In the genomic region with DNA sequence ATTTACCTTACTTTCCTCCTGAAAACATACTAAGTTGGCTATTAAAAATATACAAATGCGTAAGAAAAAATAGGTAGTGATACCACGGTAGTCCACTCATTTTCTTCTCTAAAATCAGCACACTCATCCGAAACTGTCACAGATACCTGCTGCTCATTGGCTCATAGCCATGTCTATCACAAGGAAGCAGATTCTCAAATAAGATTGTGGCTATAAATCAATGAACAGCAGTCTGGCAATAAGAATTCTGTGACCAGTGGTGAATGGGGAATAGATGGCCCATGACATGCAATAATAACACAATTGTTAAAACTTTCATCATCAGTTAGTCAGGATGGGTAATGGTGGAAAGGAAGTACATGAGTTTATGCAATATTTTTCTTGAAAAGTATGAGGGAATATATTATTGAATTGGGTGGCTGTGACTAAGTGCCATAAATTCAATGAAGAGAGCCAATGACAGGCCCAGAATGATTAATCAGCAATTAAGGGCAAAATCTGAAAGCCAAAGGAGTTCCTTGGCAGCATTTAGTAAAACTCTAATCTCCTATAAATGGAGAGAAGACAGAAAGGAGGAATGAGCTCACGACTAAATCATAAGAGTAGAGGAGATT, we compare ENCODE assay signal across 23 cellular contexts.
A peak's percentile ranks its signal among the peaks of the same experiment; 100 is the strongest.
DNase-seq lines count a peak whose midpoint lies in the region; ATAC-seq and TF ChIP-seq lines count a peak whose summit lies in the region.
"Had no signal": no experiment of that assay in that cellular context is flagged by ENCODE, and none has a peak within 500 bp of the region (broad histone marks: within the 10 kb centered on the region; RNA-seq: fewer than 3 reads in every experiment).

No MANE protein-coding gene starts in this region.

- DNase-seq in mammary epithelial cell (peak; percentile 53), breast epithelium (ENCODE audit: low spot score in 2 of 2) (no peak), SK-N-SH (no peak), fibroblast of mammary gland (ENCODE audit: low read depth) (peak; percentile 81), CD14-positive monocyte (ENCODE audit: low spot score) (no peak)
- DNase-seq in stimulated activated naive B cell treated with anti-CD40 and anti-IgM and Interleukin-4, amounts not matched to agents 10 μg/mL and 1 μg/mL and 100 μg/mL, for 72 hours: no peak
- DNase-seq: activated CD4-positive, alpha-beta T cell treated with anti-CD3 and anti-CD28 coated beads, Interleukin-2, amount 50 U/mL, for 48 hours; amniotic stem cell; central memory CD4-positive, alpha-beta T cell; effector memory CD4-positive, alpha-beta T cell; GDM1; hippocampal formation; NCI-H1417 treated with DMSO at 0.1 percent for 48 hours; NCI-H526; Right ventricle myocardium superior; stimulated activated naive CD8-positive, alpha-beta T cell treated with anti-CD3 and anti-CD28 coated beads, Interleukin-15, Interleukin-2, amounts not matched to agents 100 U/mL and 50 U/mL, for 24 hours; trophoblast cell; WERI-Rb-1 had no signal

- no peaks in the 10 kb centered on the region for H3K36me3 Mint-ChIP-seq in CD14-positive monocyte
- H3K36me3 Mint-ChIP-seq in stimulated activated naive B cell treated with anti-CD40 and anti-IgM and Interleukin-4, amounts not matched to agents 10 μg/mL and 1 μg/mL and 100 μg/mL, for 72 hours: no peaks in the 10 kb centered on the region

- H3K9ac ChIP-seq in mammary epithelial cell (ENCODE audit: insufficient read depth, low read length): no peak overlapping the region
- H3K9ac ChIP-seq in SK-N-SH: no peak overlapping the region
- H3K9ac ChIP-seq: BLaER1 treated with 17β-estradiol and CSF1 and Interleukin-3, amounts not matched to agents 10 nM and 100 nM had no signal

- H4K20me1 ChIP-seq in mammary epithelial cell (ENCODE audit: insufficient read depth, low read length): no peaks in the 10 kb centered on the region
- no peaks in the 10 kb centered on the region for H4K20me1 ChIP-seq in SK-N-SH (ENCODE audit: insufficient read depth)
- H4K20me1 ChIP-seq: BLaER1 treated with 17β-estradiol and CSF1 and Interleukin-3, amounts not matched to agents 10 nM and 100 nM had no signal

- H3F3A ChIP-seq in SK-N-SH (replicated peaks; ENCODE audit: insufficient read depth): no peaks in the 10 kb centered on the region

- 0 out of 4 replicates have a peak, but pooled peaks of 1 of the 2 experiments have one; percentile 34 for TF ChIP-seq EP300 in SK-N-SH (IDR thresholded peaks at IDR 0.05; ENCODE audit: borderline replicate concordance in 1 of 2, low read depth in 1 of 2, low read length in 1 of 2)

- dilution Hi-C loops in mammary epithelial cell (cut with HindIII; ENCODE audit: low sequenced_read_pairs): no loop called here

- in situ Hi-C loops in mammary epithelial cell (cut with MboI; ENCODE audit: low sequenced_read_pairs in 2 of 2): loop anchor here in 1 of 2 donors (25.0 kb wide), 1 partner anchor 230 kb away; no protein-coding TSS in a partner anchor

- no peak overlapping the region for H3K4me3 Mint-ChIP-seq in CD14-positive monocyte
- no peak overlapping the region for H3K4me3 Mint-ChIP-seq in stimulated activated naive B cell treated with anti-CD40 and anti-IgM and Interleukin-4, amounts not matched to agents 10 μg/mL and 1 μg/mL and 100 μg/mL, for 72 hours

- TF ChIP-seq RAD21 in SK-N-SH (IDR thresholded peaks at IDR 0.05; ENCODE audit: low read length): no peak

- ATAC-seq in HG02798 (IDR thresholded peaks at IDR 0.05; ENCODE audit: poor library complexity, unreplicated experiment): no peak
- no peak for ATAC-seq in HG03378 (IDR thresholded peaks at IDR 0.05; ENCODE audit: unreplicated experiment)
- ATAC-seq in stimulated activated naive B cell treated with anti-CD40 and anti-IgM and Interleukin-4, amounts not matched to agents 10 μg/mL and 1 μg/mL and 100 μg/mL, for 72 hours (replicated peaks): no peak
- ATAC-seq: sciatic nerve; stimulated activated naive CD8-positive, alpha-beta T cell treated with anti-CD3 and anti-CD28 coated beads, Interleukin-15, Interleukin-2, amounts not matched to agents 100 U/mL and 50 U/mL, for 24 hours had no signal

- TF ChIP-seq CTCF in mammary epithelial cell (conservative IDR thresholded peaks at IDR 0.05 in 1 of 2, IDR thresholded peaks at IDR 0.05 in 1 of 2; ENCODE audit: extremely low read depth in 1 of 2, insufficient read depth in 1 of 2, low read depth in 1 of 2, low read length in 2 of 2) (no peak), breast epithelium (IDR thresholded peaks at IDR 0.05) (no peak), SK-N-SH (IDR thresholded peaks at IDR 0.05) (no peak), fibroblast of mammary gland (conservative IDR thresholded peaks at IDR 0.05; ENCODE audit: control insufficient read depth, insufficient read depth, low read depth, low read length) (no peak), CD14-positive monocyte (IDR thresholded peaks at IDR 0.05) (no peak)

- no peaks in the 10 kb centered on the region for H3K4me1 Mint-ChIP-seq in CD14-positive monocyte
- H3K4me1 Mint-ChIP-seq in stimulated activated naive B cell treated with anti-CD40 and anti-IgM and Interleukin-4, amounts not matched to agents 10 μg/mL and 1 μg/mL and 100 μg/mL, for 72 hours: no peaks in the 10 kb centered on the region

- peaks cover 0 to 2% (median 0%) of the 10 kb centered on the region in 3 donors for H3K27me3 Mint-ChIP-seq in CD14-positive monocyte (ENCODE audit: low read depth in 3 of 3)
- no peaks in the 10 kb centered on the region for H3K27me3 Mint-ChIP-seq in stimulated activated naive B cell treated with anti-CD40 and anti-IgM and Interleukin-4, amounts not matched to agents 10 μg/mL and 1 μg/mL and 100 μg/mL, for 72 hours

- BruUV-seq in mammary epithelial cell (replicated peaks; lab: Mats Ljungman, UMichigan): no TSS peak

- CTCF ChIA-PET in mammary epithelial cell (lab: Charles Lee; ENCODE audit: low non-redundant PET): no interaction called here
- CTCF ChIA-PET in SK-N-SH (lab: Yijun Ruan, JAX): no interaction called here

- POLR2A ChIA-PET in SK-N-SH (lab: Yijun Ruan, JAX): no interaction called here

- H3K27ac Mint-ChIP-seq in CD14-positive monocyte: no peak overlapping the region
- H3K27ac Mint-ChIP-seq in stimulated activated naive B cell treated with anti-CD40 and anti-IgM and Interleukin-4, amounts not matched to agents 10 μg/mL and 1 μg/mL and 100 μg/mL, for 72 hours: no peak overlapping the region

- H3K27me3 ChIP-seq in mammary epithelial cell (ENCODE audit: insufficient read depth, low read length) (no peaks in the 10 kb centered on the region), breast epithelium (no peaks in the 10 kb centered on the region), SK-N-SH (ENCODE audit: insufficient read depth) (no peaks in the 10 kb centered on the region)
- H3K27me3 ChIP-seq: BLaER1 treated with 17β-estradiol and CSF1 and Interleukin-3, amounts not matched to agents 10 nM and 100 nM had no signal

- H3K79me2 ChIP-seq in mammary epithelial cell (ENCODE audit: insufficient read depth, low read length) (no peaks in the 10 kb centered on the region), SK-N-SH (ENCODE audit: insufficient read depth) (no peaks in the 10 kb centered on the region)

- peaks cover 0 to 4% (median 0%) of the 10 kb centered on the region in 7 donors for H3K9me3 Mint-ChIP-seq in CD14-positive monocyte
- H3K9me3 Mint-ChIP-seq in stimulated activated naive B cell treated with anti-CD40 and anti-IgM and Interleukin-4, amounts not matched to agents 10 μg/mL and 1 μg/mL and 100 μg/mL, for 72 hours: peaks cover 0 to 2% of the 10 kb centered on the region in 2 donors

- no peak overlapping the region for H3K4me3 ChIP-seq in mammary epithelial cell (replicated peaks in 1 of 3; ENCODE audit: insufficient read depth in 1 of 3, low read depth in 2 of 3, low read length in 3 of 3)
- H3K4me3 ChIP-seq in breast epithelium: no peak overlapping the region
- H3K4me3 ChIP-seq in SK-N-SH (ENCODE audit: low read depth in 2 of 2, low read length in 1 of 2): no peak overlapping the region
- H3K4me3 ChIP-seq in fibroblast of mammary gland (ENCODE audit: control insufficient read depth, low read depth, low read length): no peak overlapping the region
- H3K4me3 ChIP-seq: BLaER1 treated with 17β-estradiol and CSF1 and Interleukin-3, amounts not matched to agents 10 nM and 100 nM had no signal

- intact Hi-C loops in mammary epithelial cell (cut with micrococcal nuclease): loop anchor here (5.0 kb wide), 1 partner anchor 730 kb away; no protein-coding TSS in a partner anchor
- intact Hi-C loops in breast epithelium (cut with DNase I; ENCODE audit: low total_unique reads): no loop called here
- intact Hi-C loops in CD14-positive monocyte (cut with micrococcal nuclease): no loop called here

- H3K4me2 ChIP-seq in mammary epithelial cell (ENCODE audit: insufficient read depth, low read depth, low read length): no peak overlapping the region
- H3K4me2 ChIP-seq in SK-N-SH: no peak overlapping the region
- H3K4me2 ChIP-seq: BLaER1 treated with 17β-estradiol and CSF1 and Interleukin-3, amounts not matched to agents 10 nM and 100 nM had no signal

- no peaks in the 10 kb centered on the region for H3K4me1 ChIP-seq in mammary epithelial cell (ENCODE audit: insufficient read depth, low read length)
- H3K4me1 ChIP-seq in breast epithelium: no peaks in the 10 kb centered on the region
- no peaks in the 10 kb centered on the region for H3K4me1 ChIP-seq in SK-N-SH (ENCODE audit: control insufficient read depth in 1 of 2, insufficient read depth in 2 of 2, low read depth in 1 of 2, low read length in 1 of 2)
- H3K4me1 ChIP-seq: BLaER1 treated with 17β-estradiol and CSF1 and Interleukin-3, amounts not matched to agents 10 nM and 100 nM had no signal

- 60% methylated on average over 4 of the region's 4 CpGs for WGBS in mammary epithelial cell (ENCODE audit: low coverage, missing lambda C conversion rate)
- 39% methylated on average over 4 of the region's 4 CpGs for WGBS in SK-N-SH (ENCODE audit: low lambda C conversion rate)

- H2AFZ ChIP-seq in mammary epithelial cell (ENCODE audit: low read depth, low read length) (no peak overlapping the region), SK-N-SH (ENCODE audit: low read depth) (no peak overlapping the region)

- H3K9me2 ChIP-seq in SK-N-SH: no peaks in the 10 kb centered on the region

- H3K27ac ChIP-seq in mammary epithelial cell (ENCODE audit: insufficient read depth, low read depth, low read length): no peak overlapping the region
- no peak overlapping the region for H3K27ac ChIP-seq in breast epithelium
- H3K27ac ChIP-seq in SK-N-SH (ENCODE audit: low read depth in 2 of 2, low read length in 1 of 2): peak overlapping the region in 1 of 2 experiments; percentile 26; a peak in 1 of 4 replicates
- H3K27ac ChIP-seq: 22Rv1; BLaER1 treated with 17β-estradiol and CSF1 and Interleukin-3, amounts not matched to agents 10 nM and 100 nM; WERI-Rb-1 had no signal

- no peak for TF ChIP-seq POLR2A in breast epithelium (IDR thresholded peaks at IDR 0.05)

- H3K36me3 ChIP-seq in mammary epithelial cell (ENCODE audit: insufficient read depth, low read length) (no peaks in the 10 kb centered on the region), breast epithelium (no peaks in the 10 kb centered on the region), SK-N-SH (replicated peaks in 1 of 2; ENCODE audit: control insufficient read depth in 1 of 2, insufficient read depth in 2 of 2, low read length in 1 of 2) (no peaks in the 10 kb centered on the region)
- H3K36me3 ChIP-seq: BLaER1 treated with 17β-estradiol and CSF1 and Interleukin-3, amounts not matched to agents 10 nM and 100 nM; WERI-Rb-1 had no signal

- H3K9me3 ChIP-seq in mammary epithelial cell (replicated peaks; ENCODE audit: insufficient read depth, low read length): no peaks in the 10 kb centered on the region
- peaks cover 0 to 5% of the 10 kb centered on the region in 2 donors for H3K9me3 ChIP-seq in breast epithelium
- H3K9me3 ChIP-seq in SK-N-SH: no peaks in the 10 kb centered on the region
- H3K9me3 ChIP-seq: BLaER1 treated with 17β-estradiol and CSF1 and Interleukin-3, amounts not matched to agents 10 nM and 100 nM had no signal

Comparison
In these comparisons a context has a peak if more than half of its experiments do, and no peak if none do; other contexts are left out.
1. DNase-seq: peak in mammary epithelial cell (single experiment) and fibroblast of mammary gland (single experiment); none in breast epithelium (0 of 2), SK-N-SH (single experiment), CD14-positive monocyte (single experiment) and stimulated activated naive B cell treated with anti-CD40 and anti-IgM and Interleukin-4, amounts not matched to agents 10 μg/mL and 1 μg/mL and 100 μg/mL, for 72 hours (single experiment).